14 cellular contexts compared by ENCODE assay signal in the genomic region with DNA sequence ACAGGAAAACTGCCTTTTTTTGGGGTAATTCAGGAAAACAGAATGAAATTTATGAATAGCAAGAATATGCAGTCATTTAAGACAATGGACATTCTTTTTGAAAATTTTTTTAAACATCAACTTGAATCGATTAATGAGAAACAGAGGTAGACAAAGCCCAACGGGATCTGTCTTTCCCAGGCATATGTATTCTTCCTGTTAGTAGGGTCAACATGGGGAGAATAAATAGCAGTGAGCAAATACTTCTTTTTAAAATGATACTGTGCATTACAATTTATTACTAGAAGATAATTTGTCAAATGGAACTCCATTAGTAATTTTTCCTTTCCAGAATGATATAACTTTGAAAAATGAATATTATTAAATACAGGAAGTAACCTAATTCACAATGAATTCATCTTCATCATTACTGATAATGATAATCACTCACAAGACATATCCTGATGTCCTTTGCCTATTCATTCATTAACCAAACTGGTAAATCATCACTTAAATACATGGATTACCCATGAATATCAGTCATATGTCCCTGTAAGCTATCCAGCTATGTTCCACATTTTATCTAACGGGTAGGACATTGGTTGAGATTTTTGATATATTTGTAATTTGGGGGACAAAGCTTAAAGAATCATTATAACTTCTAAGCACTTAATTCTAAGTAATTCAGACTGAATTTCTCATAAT.
"Had no signal": no experiment of that assay in that cellular context is flagged by ENCODE, and none has a peak within 500 bp of the region (broad histone marks: within the 10 kb centered on the region; RNA-seq: fewer than 3 reads in every experiment).

No MANE protein-coding gene starts in this region.

- H3K36me3 ChIP-seq: colonic mucosa, upper lobe of right lung had no signal

- H3K27me3 ChIP-seq: colonic mucosa, testis, upper lobe of right lung had no signal

- H3K27ac ChIP-seq: colonic mucosa, psoas muscle, testis, upper lobe of right lung had no signal

- H3K4me3 ChIP-seq: colonic mucosa, psoas muscle, testis, upper lobe of right lung had no signal

- ATAC-seq: activated T-cell treated with anti-CD3 and anti-CD28 coated beads, Interleukin-2, amount 50 U/mL, for 72 hours; psoas muscle; sciatic nerve; stimulated activated naive CD8-positive, alpha-beta T cell treated with anti-CD3 and anti-CD28 coated beads, Interleukin-15, amount 100 ng/mL, for 72 hours; upper lobe of right lung had no signal

- H3K4me1 ChIP-seq: colonic mucosa, psoas muscle, testis, upper lobe of right lung had no signal

- H3K9me3 ChIP-seq: colonic mucosa, psoas muscle, testis, upper lobe of right lung had no signal

- DNase-seq: activated CD4-positive, alpha-beta memory T cell treated with anti-CD3 and anti-CD28 coated beads for 36 hours; activated CD4-positive, alpha-beta T cell treated with anti-CD3 and anti-CD28 coated beads for 1 hour; activated naive CD4-positive, alpha-beta T cell; activated T-cell treated with anti-CD3 and anti-CD28 coated beads, Interleukin-2, amount 50 U/mL, for 72 hours; colonic mucosa; hypothalamus; occipital lobe; psoas muscle; stimulated activated CD4-positive, alpha-beta T cell treated with anti-CD3 and anti-CD28 coated beads, Interleukin-15, amount 100 ng/mL, for 24 hours; stimulated activated CD4-positive, alpha-beta T cell treated with anti-CD3 and anti-CD28 coated beads, Interleukin-4, amount 100 ng/mL, for 4 hours; stimulated activated naive CD8-positive, alpha-beta T cell treated with anti-CD3 and anti-CD28 coated beads, Interleukin-15, amount 100 ng/mL, for 72 hours; testis; upper lobe of right lung had no signal
